11 cellular contexts compared by ENCODE assay signal in the genomic region with DNA sequence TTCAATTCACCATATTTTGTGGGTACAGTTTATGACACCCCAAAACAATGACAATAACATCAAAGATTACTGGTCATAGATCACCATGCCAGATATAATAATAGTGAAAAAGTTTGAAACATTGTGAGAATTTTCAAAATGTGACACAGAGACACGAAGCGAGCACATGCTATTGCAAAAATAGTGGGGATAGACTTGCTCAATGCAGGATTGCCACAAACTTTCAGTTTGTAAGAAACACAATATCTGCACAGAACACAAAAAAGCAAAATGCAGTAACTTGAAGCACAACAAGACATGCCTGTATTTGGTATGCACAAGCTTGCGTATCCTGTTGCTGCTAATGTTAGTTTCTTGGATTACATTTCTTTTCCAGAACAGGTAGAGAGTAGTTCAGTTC. TPM values are rescaled to one million over a fixed set of nuclear protein-coding genes. Genes with fewer than 3 reads are reported as not detected.
DNase-seq lines count a peak whose midpoint lies in the region; ATAC-seq and TF ChIP-seq lines count a peak whose summit lies in the region.
"Had no signal": no experiment of that assay in that cellular context is flagged by ENCODE, and none has a peak within 500 bp of the region (broad histone marks: within the 10 kb centered on the region; RNA-seq: fewer than 3 reads in every experiment).

No MANE protein-coding gene starts in this region.

- no peaks in the 10 kb centered on the region for H3K27me3 ChIP-seq in foreskin keratinocyte
- H3K27me3 ChIP-seq: BLaER1 had no signal

- peak overlapping the region; percentile 70 for H3K27ac ChIP-seq in VCaP
- peak overlapping the region; percentile 57 for H3K27ac ChIP-seq in foreskin keratinocyte
- H3K27ac ChIP-seq: BLaER1 had no signal

- TF ChIP-seq CTCF in VCaP (conservative IDR thresholded peaks at IDR 0.05) (no peak), foreskin keratinocyte (conservative IDR thresholded peaks at IDR 0.05) (no peak), nephron (IDR thresholded peaks at IDR 0.05; ENCODE audit: unreplicated experiment in 3 of 3) (no peak)

- H3K27me3 Mint-ChIP-seq in nephron (ENCODE audit: low read depth): no peaks in the 10 kb centered on the region

- no peaks in the 10 kb centered on the region for H3K36me3 Mint-ChIP-seq in nephron (ENCODE audit: low read depth)
- H3K36me3 Mint-ChIP-seq: CD4-positive, CD25-positive, alpha-beta regulatory T cell had no signal

- H3K9me3 Mint-ChIP-seq in nephron: no peaks in the 10 kb centered on the region
- H3K9me3 Mint-ChIP-seq: CD4-positive, CD25-positive, alpha-beta regulatory T cell; H9 had no signal

- H3K4me1 ChIP-seq in foreskin keratinocyte: peaks cover 53% of the 10 kb centered on the region
- H3K4me1 ChIP-seq: BLaER1 had no signal

- peaks cover 5% of the 10 kb centered on the region for H3K4me1 Mint-ChIP-seq in nephron
- H3K4me1 Mint-ChIP-seq: CD4-positive, CD25-positive, alpha-beta regulatory T cell had no signal

- DNase-seq in foreskin keratinocyte (no peak), kidney glomerular epithelial cell (lab: John Stamatoyannopoulos, UW) (no peak), C1 segment of cervical spinal cord (lab: John Stamatoyannopoulos, UW) (no peak)
- DNase-seq: CD4-positive, CD25-positive, alpha-beta regulatory T cell; GF-D8; GOT3; H9 had no signal

- H3K4me3 Mint-ChIP-seq in nephron: no peak overlapping the region
- H3K4me3 Mint-ChIP-seq: CD4-positive, CD25-positive, alpha-beta regulatory T cell; H9 had no signal

- ATAC-seq in foreskin keratinocyte: no peak
- ATAC-seq in GM18519 (IDR thresholded peaks at IDR 0.05; ENCODE audit: low FRiP score, unreplicated experiment): no peak

- H3K27ac Mint-ChIP-seq in nephron: peak overlapping the region; percentile 16 to 79 (median 32)
- H3K27ac Mint-ChIP-seq: CD4-positive, CD25-positive, alpha-beta regulatory T cell; H9 had no signal

RNA-seq across cellular contexts. Expression of a gene that starts 35.8 kb away (rescaled TPM):
- total RNA-seq in foreskin keratinocyte: 84.1 and 134 TPM in 2 replicates
- polyA plus RNA-seq in foreskin keratinocyte: 38.0 and 55.7 TPM in 2 replicates
- total RNA-seq: CD4-positive, CD25-positive, alpha-beta regulatory T cell had no signal
- polyA plus RNA-seq: CD4-positive, CD25-positive, alpha-beta regulatory T cell had no signal
